Comparison of ENCODE assay signal across 27 cellular contexts in genomic region chr7:146858690-146859089, GRCh38.
"Had no signal": no experiment of that assay in that cellular context is flagged by ENCODE, and none has a peak within 500 bp of the region (broad histone marks: within the 10 kb centered on the region; RNA-seq: fewer than 3 reads in every experiment).

No MANE protein-coding gene starts in this region.

- H3K4me3 ChIP-seq: stomach, suprapubic skin, testis, thoracic aorta, thyroid gland, tibial artery, tibial nerve, transverse colon, upper lobe of left lung, upper lobe of right lung, uterus, vagina had no signal

- H3K4me1 ChIP-seq: stomach, suprapubic skin, testis, thyroid gland, tibial artery, tibial nerve, transverse colon, upper lobe of left lung, upper lobe of right lung, uterus, vagina had no signal

- H3K9me3 ChIP-seq: stomach, testis, thoracic aorta, thyroid gland, tibial artery, tibial nerve, upper lobe of left lung, upper lobe of right lung, uterus, vagina had no signal

- FAIRE-seq: urothelium cell line had no signal

- ATAC-seq: stimulated activated effector memory CD8-positive, alpha-beta T cell treated with anti-CD3 and anti-CD28 coated beads, Interleukin-12 subunit alpha, Interleukin-12 subunit beta, amount 100 ng/mL, for 72 hours; stimulated activated memory B cell treated with anti-CD40 and anti-IgM and Interleukin-4, amounts not matched to agents 10 μg/mL and 1 μg/mL and 100 μg/mL, for 72 hours; stimulated activated naive B cell treated with anti-CD40 and anti-IgM and Interleukin-4, amounts not matched to agents 10 μg/mL and 1 μg/mL and 100 μg/mL, for 72 hours; stimulated activated naive CD8-positive, alpha-beta T cell treated with anti-CD3 and anti-CD28 coated beads, Interleukin-15, amount 100 ng/mL, for 72 hours; stimulated activated naive CD8-positive, alpha-beta T cell treated with anti-CD3 and anti-CD28 coated beads, Interleukin-15, Interleukin-2, amounts not matched to agents 100 U/mL and 50 U/mL, for 24 hours; upper lobe of right lung had no signal

- H3K27ac ChIP-seq: stomach, suprapubic skin, testis, thoracic aorta, thyroid gland, tibial artery, tibial nerve, transverse colon, upper lobe of left lung, upper lobe of right lung, uterus, vagina had no signal

- H3K36me3 ChIP-seq: stomach, suprapubic skin, thoracic aorta, thyroid gland, tibial artery, tibial nerve, transverse colon, upper lobe of left lung, upper lobe of right lung, uterus, vagina had no signal

- DNase-seq: stimulated activated CD4-positive, alpha-beta T cell treated with anti-CD3 and anti-CD28 coated beads, Interleukin-2, amount 100 ng/mL, for 48 hours; stimulated activated CD4-positive, alpha-beta T cell treated with anti-CD3 and anti-CD28 coated beads, Interleukin-4, amount 100 ng/mL, for 1 hour; stimulated activated CD4-positive, alpha-beta T cell treated with anti-CD3 and anti-CD28 coated beads, Interleukin-4, amount 100 ng/mL, for 24 hours; stimulated activated CD4-positive, alpha-beta T cell treated with anti-CD3 and anti-CD28 coated beads, Interleukin-4, amount 100 ng/mL, for 4 hours; stimulated activated CD8-positive, alpha-beta memory T cell treated with anti-CD3 and anti-CD28 coated beads, Interleukin-4, amount 100 ng/mL, for 48 hours; stimulated activated naive B cell treated with anti-CD40 and anti-IgM and Interleukin-4, amounts not matched to agents 10 μg/mL and 1 μg/mL and 100 μg/mL, for 72 hours; stimulated activated naive CD4-positive, alpha-beta T cell; stimulated activated naive CD4-positive, alpha-beta T cell treated with Interleukin-2 at 50 U/mL for 16 hours; stimulated activated naive CD8-positive, alpha-beta T cell treated with anti-CD3 and anti-CD28 coated beads, Interleukin-15, amount 100 ng/mL, for 72 hours; stimulated activated naive CD8-positive, alpha-beta T cell treated with anti-CD3 and anti-CD28 coated beads, Interleukin-15, Interleukin-2, amounts not matched to agents 100 U/mL and 50 U/mL, for 24 hours; stomach; substantia nigra; testis; thyroid gland; tibial artery; transverse colon; trophoblast cell; upper lobe of left lung; upper lobe of right lung; uterus had no signal

- H3K27me3 ChIP-seq: stomach, suprapubic skin, testis, thyroid gland, tibial artery, tibial nerve, transverse colon, upper lobe of left lung, upper lobe of right lung, uterus, vagina had no signal
